ENCODE assay signal across 1 cellular context in the genomic region with DNA sequence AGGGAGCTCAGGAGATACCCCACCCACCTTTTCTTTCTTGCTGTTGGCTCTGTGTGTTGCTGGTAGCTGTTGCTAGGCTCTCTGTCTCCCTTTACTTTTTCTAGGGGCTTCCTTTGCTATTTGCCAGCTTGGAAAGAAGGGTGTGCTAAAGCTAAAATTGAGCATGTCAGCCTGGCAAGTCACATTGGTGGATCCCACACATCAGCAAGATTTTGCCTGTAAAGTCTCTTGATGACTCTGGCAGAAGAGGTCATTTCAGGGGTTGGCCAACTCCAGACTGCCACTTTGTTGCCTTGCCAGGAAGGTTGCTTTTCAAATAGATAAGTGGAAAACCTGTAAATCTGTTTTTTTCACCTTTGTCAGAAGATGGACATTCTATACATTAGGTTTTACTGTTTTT.
TF ChIP-seq lines count a peak whose summit lies in the region.

No MANE protein-coding gene starts in this region.

TF ChIP-seq in IMR-90, 13 proteins besides CTCF, POLR2A, EP300 and RAD21 (continued from another document):
- TF ChIP-seq, protein P1, sequence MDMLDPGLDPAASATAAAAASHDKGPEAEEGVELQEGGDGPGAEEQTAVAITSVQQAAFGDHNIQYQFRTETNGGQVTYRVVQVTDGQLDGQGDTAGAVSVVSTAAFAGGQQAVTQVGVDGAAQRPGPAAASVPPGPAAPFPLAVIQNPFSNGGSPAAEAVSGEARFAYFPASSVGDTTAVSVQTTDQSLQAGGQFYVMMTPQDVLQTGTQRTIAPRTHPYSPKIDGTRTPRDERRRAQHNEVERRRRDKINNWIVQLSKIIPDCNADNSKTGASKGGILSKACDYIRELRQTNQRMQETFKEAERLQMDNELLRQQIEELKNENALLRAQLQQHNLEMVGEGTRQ (IDR thresholded peaks at IDR 0.05; ENCODE audit: low read depth, low read length) = no peak
- TF ChIP-seq NFE2L2 (IDR thresholded peaks at IDR 0.05; ENCODE audit: low read depth, low read length) = no peak
TF ChIP-seq in IMR-90: peak in this region for 0.
